In the genomic region with DNA sequence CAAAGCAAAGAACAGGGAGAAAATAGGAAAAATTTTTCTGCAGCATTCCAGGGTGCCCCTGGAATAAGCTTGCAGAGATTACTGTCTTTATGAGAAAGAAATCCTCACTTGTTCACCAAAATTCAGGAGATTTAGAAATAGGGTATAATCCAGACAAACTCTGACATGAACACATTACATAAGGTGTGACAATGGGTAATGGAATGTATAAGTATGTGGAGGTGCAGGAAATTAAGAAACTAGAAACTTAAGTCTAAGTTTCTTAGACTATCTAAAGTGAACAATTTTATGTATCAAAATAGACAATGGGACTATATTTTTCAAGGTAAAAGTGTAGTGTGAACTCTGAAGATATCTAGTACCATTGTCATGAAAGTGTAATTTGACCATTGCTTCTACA, we compare ENCODE assay signal across 24 cellular contexts.
DNase-seq lines count a peak whose midpoint lies in the region; ATAC-seq, FAIRE-seq and TF ChIP-seq lines count a peak whose summit lies in the region.
"Had no signal": no experiment of that assay in that cellular context is flagged by ENCODE, and none has a peak within 500 bp of the region (broad histone marks: within the 10 kb centered on the region; RNA-seq: fewer than 3 reads in every experiment).

No MANE protein-coding gene starts in this region.

- H3K27me3 Mint-ChIP-seq in astrocyte (ENCODE audit: low read depth, unreplicated experiment) (no peaks in the 10 kb centered on the region), neural progenitor cell (ENCODE audit: insufficient read depth, low read depth) (peaks cover 3% of the 10 kb centered on the region)
- H3K27me3 Mint-ChIP-seq: B cell; CD4-positive, alpha-beta T cell had no signal

- H3K9ac ChIP-seq in astrocyte (ENCODE audit: low read length) (no peak overlapping the region), neural progenitor cell (no peak overlapping the region)
- H3K9ac ChIP-seq: BLaER1 treated with 17β-estradiol and CSF1 and Interleukin-3, amounts not matched to agents 10 nM and 100 nM had no signal

- H3K9me3 Mint-ChIP-seq in astrocyte (ENCODE audit: unreplicated experiment) (no peaks in the 10 kb centered on the region), neural progenitor cell (no peaks in the 10 kb centered on the region)
- H3K9me3 Mint-ChIP-seq: CD4-positive, alpha-beta T cell; CD8-positive, alpha-beta T cell had no signal

- no peak for TF ChIP-seq CTCF in RWPE2 (IDR thresholded peaks at IDR 0.05; ENCODE audit: poor library complexity, severe bottlenecking)
- TF ChIP-seq CTCF in astrocyte (IDR thresholded peaks at IDR 0.05; ENCODE audit: insufficient read depth, low read depth, low read length): no peak
- TF ChIP-seq CTCF in epithelial cell of esophagus (IDR thresholded peaks at IDR 0.05; ENCODE audit: insufficient read depth, low read depth, low read length, missing control alignments): no peak
- no peak for TF ChIP-seq CTCF in neural progenitor cell (IDR thresholded peaks at IDR 0.05)
- no peak for TF ChIP-seq CTCF in right atrium auricular region (IDR thresholded peaks at IDR 0.05)

- H3K79me2 ChIP-seq in astrocyte (ENCODE audit: insufficient read depth, low read length): no peaks in the 10 kb centered on the region
- H3K79me2 ChIP-seq in neural progenitor cell (ENCODE audit: low read depth): no peaks in the 10 kb centered on the region

- ATAC-seq in RWPE2 (ENCODE audit: low read depth): 0 out of 3 replicates have a peak, but pooled peaks have one; percentile 40
- ATAC-seq: A549; CD8-positive, alpha-beta T cell had no signal

- no peak overlapping the region for H3K4me3 Mint-ChIP-seq in astrocyte (ENCODE audit: unreplicated experiment)
- H3K4me3 Mint-ChIP-seq in neural progenitor cell: no peak overlapping the region
- H3K4me3 Mint-ChIP-seq: B cell; CD4-positive, alpha-beta T cell; CD8-positive, alpha-beta T cell had no signal

- H3K27ac Mint-ChIP-seq in astrocyte (ENCODE audit: unreplicated experiment) (no peak overlapping the region), neural progenitor cell (no peak overlapping the region)
- H3K27ac Mint-ChIP-seq: B cell; CD4-positive, alpha-beta T cell; CD8-positive, alpha-beta T cell had no signal

- DNase-seq in RWPE2 (ENCODE audit: low spot score): no peak
- DNase-seq in astrocyte (ENCODE audit: low read depth): no peak
- peak; percentile 56 for DNase-seq in epithelial cell of esophagus (ENCODE audit: low read depth)
- no peak for DNase-seq in neural progenitor cell (ENCODE audit: low spot score)
- no peak for DNase-seq in right atrium auricular region (ENCODE audit: low spot score)
- DNase-seq in NCI-H1436 treated with DMSO at 0.1 percent for 48 hours (lab: John Stamatoyannopoulos, UW): no peak
- no peak for DNase-seq in stimulated activated naive CD4-positive, alpha-beta T cell (lab: John Stamatoyannopoulos, UW)
- DNase-seq in midbrain (lab: John Stamatoyannopoulos, UW): no peak
- DNase-seq: AML-193; Caco-2; Calu3; CD4-positive, alpha-beta T cell; CD8-positive, alpha-beta T cell; DMS79 treated with DMSO at 0.1 percent for 48 hours; GF-D8 had no signal

- peak; percentile 9 for FAIRE-seq in astrocyte (lab: Jason Lieb, UNC)
- FAIRE-seq: A549, D721Med, G401.6, GM12891, GM19239 had no signal

- no peak overlapping the region for H3K4me2 ChIP-seq in astrocyte (ENCODE audit: low read length)
- peak overlapping the region; percentile 26 for H3K4me2 ChIP-seq in neural progenitor cell
- H3K4me2 ChIP-seq: A549; BLaER1 treated with 17β-estradiol and CSF1 and Interleukin-3, amounts not matched to agents 10 nM and 100 nM had no signal

- no peak overlapping the region for H3K4me3 ChIP-seq in RWPE2 (ENCODE audit: severe bottlenecking)
- no peak overlapping the region for H3K4me3 ChIP-seq in astrocyte (ENCODE audit: insufficient read depth, low read depth, low read length)
- no peak overlapping the region for H3K4me3 ChIP-seq in epithelial cell of esophagus (ENCODE audit: low read length)
- H3K4me3 ChIP-seq in neural progenitor cell: no peak overlapping the region
- no peak overlapping the region for H3K4me3 ChIP-seq in right atrium auricular region
- H3K4me3 ChIP-seq: A549; BLaER1 treated with 17β-estradiol and CSF1 and Interleukin-3, amounts not matched to agents 10 nM and 100 nM had no signal

- H3K36me3 Mint-ChIP-seq in astrocyte (ENCODE audit: low read depth, unreplicated experiment): no peaks in the 10 kb centered on the region
- H3K36me3 Mint-ChIP-seq in neural progenitor cell: no peaks in the 10 kb centered on the region
- H3K36me3 Mint-ChIP-seq: CD8-positive, alpha-beta T cell had no signal

- peaks cover 9% of the 10 kb centered on the region for H3F3A ChIP-seq in neural progenitor cell (ENCODE audit: low read depth)

- no peaks in the 10 kb centered on the region for H4K20me1 ChIP-seq in astrocyte (ENCODE audit: insufficient read depth, low read length)
- no peaks in the 10 kb centered on the region for H4K20me1 ChIP-seq in neural progenitor cell (ENCODE audit: low read depth)
- H4K20me1 ChIP-seq: BLaER1 treated with 17β-estradiol and CSF1 and Interleukin-3, amounts not matched to agents 10 nM and 100 nM had no signal

- H3K9me3 ChIP-seq in RWPE2 (ENCODE audit: severe bottlenecking) (no peaks in the 10 kb centered on the region), astrocyte (ENCODE audit: insufficient read depth, low read depth, low read length) (no peaks in the 10 kb centered on the region), neural progenitor cell (ENCODE audit: low read depth) (no peaks in the 10 kb centered on the region), right atrium auricular region (no peaks in the 10 kb centered on the region)
- H3K9me3 ChIP-seq: A549; BLaER1 treated with 17β-estradiol and CSF1 and Interleukin-3, amounts not matched to agents 10 nM and 100 nM; Caco-2 had no signal

- H3K27me3 ChIP-seq in RWPE2 (ENCODE audit: insufficient read depth, poor library complexity, severe bottlenecking) (no peaks in the 10 kb centered on the region), astrocyte (ENCODE audit: insufficient read depth, low read length) (no peaks in the 10 kb centered on the region), neural progenitor cell (no peaks in the 10 kb centered on the region), right atrium auricular region (no peaks in the 10 kb centered on the region)
- H3K27me3 ChIP-seq: BLaER1 treated with 17β-estradiol and CSF1 and Interleukin-3, amounts not matched to agents 10 nM and 100 nM had no signal

- H3K36me3 ChIP-seq in RWPE2 (ENCODE audit: low read depth) (no peaks in the 10 kb centered on the region), astrocyte (ENCODE audit: insufficient read depth, low read length) (no peaks in the 10 kb centered on the region), neural progenitor cell (no peaks in the 10 kb centered on the region), right atrium auricular region (no peaks in the 10 kb centered on the region)
- H3K36me3 ChIP-seq: BLaER1 treated with 17β-estradiol and CSF1 and Interleukin-3, amounts not matched to agents 10 nM and 100 nM had no signal

- H3K4me1 Mint-ChIP-seq in astrocyte (ENCODE audit: low read depth, unreplicated experiment): no peaks in the 10 kb centered on the region
- peaks cover 8% of the 10 kb centered on the region for H3K4me1 Mint-ChIP-seq in neural progenitor cell
- H3K4me1 Mint-ChIP-seq: B cell had no signal

- H2AFZ ChIP-seq in astrocyte (ENCODE audit: low read depth, low read length) (no peak overlapping the region), neural progenitor cell (replicated peaks) (no peak overlapping the region)

- H3K27ac ChIP-seq in RWPE2 (ENCODE audit: poor library complexity, severe bottlenecking): no peak overlapping the region
- no peak overlapping the region for H3K27ac ChIP-seq in astrocyte (ENCODE audit: low read depth, low read length)
- no peak overlapping the region for H3K27ac ChIP-seq in neural progenitor cell
- no peak overlapping the region for H3K27ac ChIP-seq in right atrium auricular region
- H3K27ac ChIP-seq: 22Rv1; A549; BLaER1 treated with 17β-estradiol and CSF1 and Interleukin-3, amounts not matched to agents 10 nM and 100 nM; C4-2B had no signal

- peaks cover 19% of the 10 kb centered on the region for H3K4me1 ChIP-seq in RWPE2 (ENCODE audit: insufficient read depth, poor library complexity, severe bottlenecking)
- no peaks in the 10 kb centered on the region for H3K4me1 ChIP-seq in astrocyte (ENCODE audit: insufficient read depth, low read length)
- peaks cover 17% of the 10 kb centered on the region for H3K4me1 ChIP-seq in neural progenitor cell
- no peaks in the 10 kb centered on the region for H3K4me1 ChIP-seq in right atrium auricular region
